In genomic region chr17:32876414-32877163, GRCh38 we compare ENCODE assay signal across 1 cellular context.
TF ChIP-seq lines count a peak whose summit lies in the region.

MYO1D (minus strand) TSS chr17:32877124; CDS start chr17:32876872, 252 bp downstream.

TF ChIP-seq in H1, 55 proteins besides CTCF, POLR2A, EP300 and RAD21 (continued from another document):
- TF ChIP-seq MAX (IDR thresholded peaks at IDR 0.05) (0 out of 2 replicates have a peak, but pooled peaks have one; percentile 14), ASH2L (IDR thresholded peaks at IDR 0.05; ENCODE audit: low read length) (peak; percentile 92), GABPA (IDR thresholded peaks at IDR 0.05; ENCODE audit: borderline replicate concordance, insufficient read depth, low read length) (no peak), POU5F1 (IDR thresholded peaks at IDR 0.05; ENCODE audit: low read depth, low read length) (no peak), JUN (IDR thresholded peaks at IDR 0.05; ENCODE audit: low read depth, low read length) (no peak), SIN3A (conservative IDR thresholded peaks at IDR 0.05 in 1 of 2, IDR thresholded peaks at IDR 0.05 in 1 of 2; ENCODE audit: low read depth in 1 of 2, low read length in 2 of 2) (no peak; a peak in 1 of 4 replicates), ATF3 (IDR thresholded peaks at IDR 0.05; ENCODE audit: insufficient read depth, low read depth, low read length) (no peak), TCF12 (IDR thresholded peaks at IDR 0.05; ENCODE audit: low read depth, low read length) (no peak), SIRT6 (IDR thresholded peaks at IDR 0.05; ENCODE audit: low read length) (no peak), CREB1 (IDR thresholded peaks at IDR 0.05) (peak; percentile 76), NRF1 (IDR thresholded peaks at IDR 0.05; ENCODE audit: low read depth, low read length) (no peak), CHD2 (IDR thresholded peaks at IDR 0.05; ENCODE audit: low read length) (no peak), YY1 (IDR thresholded peaks at IDR 0.05; ENCODE audit: low read depth, low read length) (peak; percentile 46; the same call in 1 of the 2 replicates), USF2 (IDR thresholded peaks at IDR 0.05; ENCODE audit: low read length) (no peak), CHD7 (IDR thresholded peaks at IDR 0.05; ENCODE audit: insufficient replicate concordance, low read length) (no peak), HDAC2 (IDR thresholded peaks at IDR 0.05; ENCODE audit: borderline replicate concordance in 1 of 2, low read depth in 2 of 2, low read length in 2 of 2) (peak; percentile 14 to 91; a peak in 2 of 4 replicates), TAF1 (IDR thresholded peaks at IDR 0.05; ENCODE audit: low read depth, low read length) (peak; percentile 77), ATF2 (IDR thresholded peaks at IDR 0.05; ENCODE audit: low read length) (peak; percentile 69; the same call in 1 of the 2 replicates), TAF7 (optimal IDR thresholded peaks at IDR 0.05; ENCODE audit: borderline replicate concordance, low read depth, low read length) (peak; percentile 72), RXRA (IDR thresholded peaks at IDR 0.05; ENCODE audit: insufficient read depth, low read depth, low read length) (no peak), RNF2 (IDR thresholded peaks at IDR 0.05; ENCODE audit: borderline replicate concordance, low read depth, low read length, missing control alignments, poor library complexity, severe bottlenecking) (no peak), EGR1 (IDR thresholded peaks at IDR 0.05; ENCODE audit: borderline replicate concordance, low read depth, low read length) (no peak), SIX5 (IDR thresholded peaks at IDR 0.05; ENCODE audit: low read depth, low read length) (no peak), TBP (IDR thresholded peaks at IDR 0.05; ENCODE audit: low read depth, low read length) (no peak), MAFK (IDR thresholded peaks at IDR 0.05; ENCODE audit: low read depth, low read length) (no peak), BRCA1 (IDR thresholded peaks at IDR 0.05; ENCODE audit: low read depth, low read length) (no peak), KDM1A (IDR thresholded peaks at IDR 0.05; ENCODE audit: borderline replicate concordance, low read length) (no peak), FOSL1 (IDR thresholded peaks at IDR 0.05; ENCODE audit: insufficient read depth, low read depth, low read length) (no peak)
